8 cellular contexts compared by ENCODE assay signal in genomic region chrX:49915352-49916222, GRCh38. TPM values are rescaled to one million over a fixed set of nuclear protein-coding genes. Genes with fewer than 3 reads are reported as not detected.
DNase-seq lines count a peak whose midpoint lies in the region; ATAC-seq and TF ChIP-seq lines count a peak whose summit lies in the region.

No MANE protein-coding gene starts in this region.

- no peaks in the 10 kb centered on the region for H3K4me1 ChIP-seq in SJCRH30
- peaks cover 0 to 10% of the 10 kb centered on the region in 2 donors for H3K4me1 ChIP-seq in adrenal gland (replicated peaks in 1 of 2)

- H3K27ac ChIP-seq in SJCRH30: no peak overlapping the region
- H3K27ac ChIP-seq in adrenal gland: no peak overlapping the region

- ATAC-seq in GM19324 (IDR thresholded peaks at IDR 0.05; ENCODE audit: low FRiP score, unreplicated experiment) (peak; percentile 66), HG02642 (IDR thresholded peaks at IDR 0.05; ENCODE audit: poor library complexity, unreplicated experiment) (no peak)

- 10 to 34% (median 28%) methylated on average over 5 to 8 of the region's 8 CpGs for WGBS in adrenal gland, 4 donors

- no peak for TF ChIP-seq POLR2A in adrenal gland (IDR thresholded peaks at IDR 0.05)

- DNase-seq in COR-L47 (lab: John Stamatoyannopoulos, UW) (peak; percentile 36), SJCRH30 (peak; percentile 30 to 66), adrenal gland (peak; percentile 46 to 65 (median 51)), iPS-NIHi11 (ENCODE audit: low spot score) (peak; percentile 38)
- peak; percentile 37 for DNase-seq in stimulated activated CD4-positive, alpha-beta T cell treated with anti-CD3 and anti-CD28 coated beads, Interleukin-15, amount 100 ng/mL, for 24 hours

- H3K9me3 ChIP-seq in SJCRH30 (replicated peaks): no peaks in the 10 kb centered on the region
- H3K9me3 ChIP-seq in adrenal gland (replicated peaks in 1 of 3): no peaks in the 10 kb centered on the region

- H3K36me3 ChIP-seq in SJCRH30 (no peaks in the 10 kb centered on the region), adrenal gland (replicated peaks in 1 of 2) (no peaks in the 10 kb centered on the region)

- intact Hi-C loops in adrenal gland (cut with DNase I): loop anchor here (5.0 to 10.0 kb wide), 2 partner anchors 167 to 169 kb away; no protein-coding TSS in a partner anchor

- TF ChIP-seq CTCF in LNCAP (IDR thresholded peaks at IDR 0.05) (peak; percentile 65), adrenal gland (IDR thresholded peaks at IDR 0.05) (peak; percentile 58 to 87 (median 71))

- H3K27me3 ChIP-seq in SJCRH30: no peaks in the 10 kb centered on the region
- H3K27me3 ChIP-seq in adrenal gland: peaks cover 8% of the 10 kb centered on the region

- H3K4me3 ChIP-seq in SJCRH30 (no peak overlapping the region), adrenal gland (no peak overlapping the region)

RNA-seq across cellular contexts. Expression of gene CLCN5, which starts 6.8 kb away (rescaled TPM):
- total RNA-seq in SJCRH30 (2014; rRNA removed; shearing (Covaris generic)): 60.7 and 62.4 TPM in 2 replicates
- 10 to 100 TPM in 3 of 8 donors, 1 to 10 TPM in 5; 3.3 to 17.3 (median 9.6) TPM for total RNA-seq in adrenal gland
- polyA plus RNA-seq in adrenal gland: 1 to 10 TPM; 4.0 to 6.1 (median 5.8) TPM

RNA-seq across cellular contexts. Expression of gene USP27X, which starts 36.3 kb away (rescaled TPM):
- total RNA-seq in SJCRH30 (2014; rRNA removed; shearing (Covaris generic)): 2.5 and 2.9 TPM in 2 replicates
- 1 to 10 TPM; 1.9 to 4.2 (median 3.5) TPM for total RNA-seq in adrenal gland
- 1 to 10 TPM; 1.6 to 6.0 (median 2.2) TPM for polyA plus RNA-seq in adrenal gland
